Comparison of ENCODE assay signal across 1 cellular context in genomic region chr4:103198111-103198765, GRCh38.
TF ChIP-seq lines count a peak whose summit lies in the region.

CENPE (minus strand) TSS chr4:103198343; CDS start chr4:103198319, 24 bp downstream.

TF ChIP-seq in HepG2, 621 proteins besides CTCF, POLR2A, EP300 and RAD21 (continued from another document and continues in another):
- TF ChIP-seq, protein P1, sequence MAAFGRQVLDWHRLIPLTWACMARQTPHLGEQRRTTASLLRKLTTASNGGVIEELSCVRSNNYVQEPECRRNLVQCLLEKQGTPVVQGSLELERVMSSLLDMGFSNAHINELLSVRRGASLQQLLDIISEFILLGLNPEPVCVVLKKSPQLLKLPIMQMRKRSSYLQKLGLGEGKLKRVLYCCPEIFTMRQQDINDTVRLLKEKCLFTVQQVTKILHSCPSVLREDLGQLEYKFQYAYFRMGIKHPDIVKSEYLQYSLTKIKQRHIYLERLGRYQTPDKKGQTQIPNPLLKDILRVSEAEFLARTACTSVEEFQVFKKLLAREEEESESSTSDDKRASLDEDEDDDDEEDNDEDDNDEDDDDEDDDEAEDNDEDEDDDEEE (CRISPR knock-in tag; IDR thresholded peaks at IDR 0.05), result no peak
- TF ChIP-seq ZNF891 (CRISPR knock-in tag; IDR thresholded peaks at IDR 0.05), result peak; percentile 79; the same call in 1 of the 2 replicates
- peak; percentile 75 for TF ChIP-seq ZNF687 (CRISPR knock-in tag; IDR thresholded peaks at IDR 0.05)
- peak; percentile 68; the same call in 1 of the 2 replicates for TF ChIP-seq ZNF274 (CRISPR knock-in tag; IDR thresholded peaks at IDR 0.05)
- TF ChIP-seq ZNF737 (CRISPR knock-in tag; IDR thresholded peaks at IDR 0.05; ENCODE audit: borderline replicate concordance), result no peak
- no peak for TF ChIP-seq RORA (CRISPR knock-in tag; IDR thresholded peaks at IDR 0.05)
- TF ChIP-seq, protein P2, sequence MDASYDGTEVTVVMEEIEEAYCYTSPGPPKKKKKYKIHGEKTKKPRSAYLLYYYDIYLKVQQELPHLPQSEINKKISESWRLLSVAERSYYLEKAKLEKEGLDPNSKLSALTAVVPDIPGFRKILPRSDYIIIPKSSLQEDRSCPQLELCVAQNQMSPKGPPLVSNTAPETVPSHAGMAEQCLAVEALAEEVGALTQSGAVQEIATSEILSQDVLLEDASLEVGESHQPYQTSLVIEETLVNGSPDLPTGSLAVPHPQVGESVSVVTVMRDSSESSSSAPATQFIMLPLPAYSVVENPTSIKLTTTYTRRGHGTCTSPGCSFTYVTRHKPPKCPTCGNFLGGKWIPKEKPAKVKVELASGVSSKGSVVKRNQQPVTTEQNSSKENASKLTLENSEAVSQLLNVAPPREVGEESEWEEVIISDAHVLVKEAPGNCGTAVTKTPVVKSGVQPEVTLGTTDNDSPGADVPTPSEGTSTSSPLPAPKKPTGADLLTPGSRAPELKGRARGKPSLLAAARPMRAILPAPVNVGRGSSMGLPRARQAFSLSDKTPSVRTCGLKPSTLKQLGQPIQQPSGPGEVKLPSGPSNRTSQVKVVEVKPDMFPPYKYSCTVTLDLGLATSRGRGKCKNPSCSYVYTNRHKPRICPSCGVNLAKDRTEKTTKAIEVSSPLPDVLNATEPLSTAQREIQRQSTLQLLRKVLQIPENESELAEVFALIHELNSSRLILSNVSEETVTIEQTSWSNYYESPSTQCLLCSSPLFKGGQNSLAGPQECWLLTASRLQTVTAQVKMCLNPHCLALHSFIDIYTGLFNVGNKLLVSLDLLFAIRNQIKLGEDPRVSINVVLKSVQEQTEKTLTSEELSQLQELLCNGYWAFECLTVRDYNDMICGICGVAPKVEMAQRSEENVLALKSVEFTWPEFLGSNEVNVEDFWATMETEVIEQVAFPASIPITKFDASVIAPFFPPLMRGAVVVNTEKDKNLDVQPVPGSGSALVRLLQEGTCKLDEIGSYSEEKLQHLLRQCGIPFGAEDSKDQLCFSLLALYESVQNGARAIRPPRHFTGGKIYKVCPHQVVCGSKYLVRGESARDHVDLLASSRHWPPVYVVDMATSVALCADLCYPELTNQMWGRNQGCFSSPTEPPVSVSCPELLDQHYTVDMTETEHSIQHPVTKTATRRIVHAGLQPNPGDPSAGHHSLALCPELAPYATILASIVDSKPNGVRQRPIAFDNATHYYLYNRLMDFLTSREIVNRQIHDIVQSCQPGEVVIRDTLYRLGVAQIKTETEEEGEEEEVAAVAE (CRISPR knock-in tag; IDR thresholded peaks at IDR 0.05; ENCODE audit: borderline replicate concordance), result no peak
- TF ChIP-seq ZBTB1 (CRISPR knock-in tag; IDR thresholded peaks at IDR 0.05; ENCODE audit: borderline replicate concordance), result no peak
- TF ChIP-seq SPEN (CRISPR knock-in tag; IDR thresholded peaks at IDR 0.05; ENCODE audit: low read depth), result peak; percentile 47; the same call in 1 of the 2 replicates
- TF ChIP-seq ZNF256 (CRISPR knock-in tag; conservative IDR thresholded peaks at IDR 0.05), result no peak
- TF ChIP-seq, protein P3, sequence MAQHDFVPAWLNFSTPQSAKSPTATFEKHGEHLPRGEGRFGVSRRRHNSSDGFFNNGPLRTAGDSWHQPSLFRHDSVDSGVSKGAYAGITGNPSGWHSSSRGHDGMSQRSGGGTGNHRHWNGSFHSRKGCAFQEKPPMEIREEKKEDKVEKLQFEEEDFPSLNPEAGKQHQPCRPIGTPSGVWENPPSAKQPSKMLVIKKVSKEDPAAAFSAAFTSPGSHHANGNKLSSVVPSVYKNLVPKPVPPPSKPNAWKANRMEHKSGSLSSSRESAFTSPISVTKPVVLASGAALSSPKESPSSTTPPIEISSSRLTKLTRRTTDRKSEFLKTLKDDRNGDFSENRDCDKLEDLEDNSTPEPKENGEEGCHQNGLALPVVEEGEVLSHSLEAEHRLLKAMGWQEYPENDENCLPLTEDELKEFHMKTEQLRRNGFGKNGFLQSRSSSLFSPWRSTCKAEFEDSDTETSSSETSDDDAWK (CRISPR knock-in tag; IDR thresholded peaks at IDR 0.05), result no peak
- TF ChIP-seq ZNF691 (CRISPR knock-in tag; IDR thresholded peaks at IDR 0.05; ENCODE audit: borderline replicate concordance, low read depth), result 0 out of 2 replicates have a peak, but pooled peaks have one; percentile 26
- no peak for TF ChIP-seq NFRKB (IDR thresholded peaks at IDR 0.05)
- peak; percentile 77 for TF ChIP-seq DMAP1 (CRISPR knock-in tag; IDR thresholded peaks at IDR 0.05)
- TF ChIP-seq REL (CRISPR knock-in tag; conservative IDR thresholded peaks at IDR 0.05), result no peak
- peak; percentile 72; the same call in 1 of the 2 replicates for TF ChIP-seq ZNF768 (CRISPR knock-in tag; IDR thresholded peaks at IDR 0.05)
- TF ChIP-seq, protein P4, sequence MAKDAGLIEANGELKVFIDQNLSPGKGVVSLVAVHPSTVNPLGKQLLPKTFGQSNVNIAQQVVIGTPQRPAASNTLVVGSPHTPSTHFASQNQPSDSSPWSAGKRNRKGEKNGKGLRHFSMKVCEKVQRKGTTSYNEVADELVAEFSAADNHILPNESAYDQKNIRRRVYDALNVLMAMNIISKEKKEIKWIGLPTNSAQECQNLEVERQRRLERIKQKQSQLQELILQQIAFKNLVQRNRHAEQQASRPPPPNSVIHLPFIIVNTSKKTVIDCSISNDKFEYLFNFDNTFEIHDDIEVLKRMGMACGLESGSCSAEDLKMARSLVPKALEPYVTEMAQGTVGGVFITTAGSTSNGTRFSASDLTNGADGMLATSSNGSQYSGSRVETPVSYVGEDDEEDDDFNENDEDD (CRISPR knock-in tag; IDR thresholded peaks at IDR 0.05; ENCODE audit: borderline replicate concordance), result peak; percentile 82; the same call in 1 of the 2 replicates
- TF ChIP-seq, protein P5, sequence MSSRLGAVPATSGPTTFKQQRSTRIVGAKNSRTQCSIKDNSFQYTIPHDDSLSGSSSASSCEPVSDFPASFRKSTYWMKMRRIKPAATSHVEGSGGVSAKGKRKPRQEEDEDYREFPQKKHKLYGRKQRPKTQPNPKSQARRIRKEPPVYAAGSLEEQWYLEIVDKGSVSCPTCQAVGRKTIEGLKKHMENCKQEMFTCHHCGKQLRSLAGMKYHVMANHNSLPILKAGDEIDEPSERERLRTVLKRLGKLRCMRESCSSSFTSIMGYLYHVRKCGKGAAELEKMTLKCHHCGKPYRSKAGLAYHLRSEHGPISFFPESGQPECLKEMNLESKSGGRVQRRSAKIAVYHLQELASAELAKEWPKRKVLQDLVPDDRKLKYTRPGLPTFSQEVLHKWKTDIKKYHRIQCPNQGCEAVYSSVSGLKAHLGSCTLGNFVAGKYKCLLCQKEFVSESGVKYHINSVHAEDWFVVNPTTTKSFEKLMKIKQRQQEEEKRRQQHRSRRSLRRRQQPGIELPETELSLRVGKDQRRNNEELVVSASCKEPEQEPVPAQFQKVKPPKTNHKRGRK (CRISPR knock-in tag; IDR thresholded peaks at IDR 0.05), result no peak
- no peak for TF ChIP-seq ZBTB3 (CRISPR knock-in tag; IDR thresholded peaks at IDR 0.05; ENCODE audit: borderline replicate concordance, low read depth)
- no peak for TF ChIP-seq ZNF557 (CRISPR knock-in tag; IDR thresholded peaks at IDR 0.05)
- 0 out of 2 replicates have a peak, but pooled peaks have one; percentile 37 for TF ChIP-seq GATAD2A (CRISPR knock-in tag; IDR thresholded peaks at IDR 0.05)
- peak; percentile 56; the same call in 1 of the 2 replicates for TF ChIP-seq NFKB2 (CRISPR knock-in tag; IDR thresholded peaks at IDR 0.05; ENCODE audit: borderline replicate concordance)
- no peak for TF ChIP-seq MATR3 (CRISPR knock-in tag; IDR thresholded peaks at IDR 0.05)
- no peak for TF ChIP-seq CERS6 (CRISPR knock-in tag; IDR thresholded peaks at IDR 0.05)
- TF ChIP-seq ZNF362 (CRISPR knock-in tag; IDR thresholded peaks at IDR 0.05; ENCODE audit: borderline replicate concordance), result no peak; the same call in 1 of the 2 replicates
- TF ChIP-seq REXO4 (CRISPR knock-in tag; IDR thresholded peaks at IDR 0.05; ENCODE audit: borderline replicate concordance), result no peak
- no peak for TF ChIP-seq ZNF251 (CRISPR knock-in tag; IDR thresholded peaks at IDR 0.05)
- TF ChIP-seq TP53 (CRISPR knock-in tag; conservative IDR thresholded peaks at IDR 0.05), result 0 out of 2 replicates have a peak, but pooled peaks have one; percentile 55
- no peak for TF ChIP-seq ATF5 (CRISPR knock-in tag; IDR thresholded peaks at IDR 0.05; ENCODE audit: low read depth)
- peak; percentile 74; the same call in 1 of the 2 replicates for TF ChIP-seq GATAD1 (CRISPR knock-in tag; IDR thresholded peaks at IDR 0.05)
- TF ChIP-seq MAFF (IDR thresholded peaks at IDR 0.05; ENCODE audit: low read depth, low read length), result no peak
- TF ChIP-seq MLXIP (CRISPR knock-in tag; IDR thresholded peaks at IDR 0.05; ENCODE audit: borderline replicate concordance), result no peak
- no peak for TF ChIP-seq ZNF772 (CRISPR knock-in tag; IDR thresholded peaks at IDR 0.05)
- no peak for TF ChIP-seq KAT2B (IDR thresholded peaks at IDR 0.05; ENCODE audit: borderline replicate concordance, low read depth, low read length)
- no peak for TF ChIP-seq ZNF333 (CRISPR knock-in tag; IDR thresholded peaks at IDR 0.05; ENCODE audit: borderline replicate concordance)
